ENCODE assay signal across 22 cellular contexts in genomic region chr18:13253786-13254755, GRCh38. TPM values are rescaled to one million over a fixed set of nuclear protein-coding genes. Genes with fewer than 3 reads are reported as not detected.
DNase-seq lines count a peak whose midpoint lies in the region; ATAC-seq, FAIRE-seq and TF ChIP-seq lines count a peak whose summit lies in the region.
"Had no signal": no experiment of that assay in that cellular context is flagged by ENCODE, and none has a peak within 500 bp of the region (broad histone marks: within the 10 kb centered on the region; RNA-seq: fewer than 3 reads in every experiment).

No MANE protein-coding gene starts in this region.

- H2BK120ac ChIP-seq in H1 (replicated peaks; ENCODE audit: low read depth, low read length) (no peak overlapping the region), neuronal stem cell (ENCODE audit: low read depth, low read length) (no peak overlapping the region)

- FAIRE-seq in H1 (lab: Jason Lieb, UNC) (no peak), urothelium cell line (lab: Jason Lieb, UNC) (peak; percentile 74)
- FAIRE-seq: GM12892 had no signal

- H3K23ac ChIP-seq in H1 (ENCODE audit: insufficient read length) (no peak overlapping the region), neuronal stem cell (ENCODE audit: low read depth, low read length, poor library complexity) (no peak overlapping the region)

- H3K4ac ChIP-seq in H1 (replicated peaks; ENCODE audit: insufficient read length, low read depth, low read length) (no peak overlapping the region), neuronal stem cell (ENCODE audit: low read length) (no peak overlapping the region)

- DNase-seq in Right ventricle myocardium superior (no peak), left ventricle myocardium superior (no peak), H1 (ENCODE audit: low read depth in 1 of 2, low spot score in 2 of 2) (no peak), neuronal stem cell (ENCODE audit: low spot score) (no peak), urothelium cell line (ENCODE audit: low spot score) (no peak), caudate nucleus (lab: John Stamatoyannopoulos, UW) (no peak), HuH-7.5 (ENCODE audit: low spot score) (no peak)
- DNase-seq: activated CD4-positive, alpha-beta T cell treated with anti-CD3 and anti-CD28 coated beads, Interleukin-2, amount 10 ng/mL, durations not matched to agents 24 days and 14 days; activated gamma-delta T cell; effector CD4-positive, alpha-beta T cell; erythroblast; HCEC 1CT; IMR-90; NCI-H1105; NCI-H2029; NCI-H526 treated with DMSO at 0.1 percent for 48 hours; nephron progenitor cell; stimulated activated CD4-positive, alpha-beta T cell treated with anti-CD3 and anti-CD28 coated beads, Interleukin-1b, Interleukin-23, amount 100 ng/mL, for 48 hours; T-helper 17 cell had no signal

- H4K5ac ChIP-seq in H1 (ENCODE audit: insufficient read length, low read depth, low read length), result no peak overlapping the region

- CTCF ChIA-PET in H1 (lab: Charles Lee; ENCODE audit: partially characterized antibody), result interaction anchor here (1.7 kb wide), 1 partner anchor 9 kb away, joined by 4 read pairs; no protein-coding TSS in a partner anchor

- H3K4me2 ChIP-seq in H1 (ENCODE audit: insufficient read depth in 1 of 2, low read depth in 2 of 2, low read length in 2 of 2) (no peak overlapping the region), neuronal stem cell (ENCODE audit: insufficient read depth, low read length, poor library complexity, severe bottlenecking) (no peak overlapping the region)

- H3K9me3 ChIP-seq in H1 (ENCODE audit: insufficient read depth in 2 of 2, low read depth in 1 of 2, low read length in 1 of 2), result no peaks in the 10 kb centered on the region
- no peaks in the 10 kb centered on the region for H3K9me3 ChIP-seq in neuronal stem cell (replicated peaks in 1 of 2; ENCODE audit: control insufficient read depth in 2 of 2, insufficient read depth in 1 of 2, low read depth in 1 of 2, low read length in 2 of 2)
- H3K9me3 ChIP-seq: prostate gland had no signal

- POLR2A ChIA-PET in H1 (lab: Charles Lee; ENCODE audit: partially characterized antibody), result no interaction called here

- TF ChIP-seq POLR2A in H1 (IDR thresholded peaks at IDR 0.05; ENCODE audit: control extremely low read depth in 1 of 2, low read depth in 2 of 2, low read length in 2 of 2), result no peak

- no peak for TF ChIP-seq EP300 in H1 (IDR thresholded peaks at IDR 0.05; ENCODE audit: borderline replicate concordance in 1 of 2, low read depth in 2 of 2, low read length in 2 of 2)

- H3K27me3 ChIP-seq in H1 (replicated peaks in 1 of 4; ENCODE audit: control insufficient read depth in 3 of 4, extremely low read depth in 1 of 4, insufficient read depth in 3 of 4, low read length in 3 of 4) (no peaks in the 10 kb centered on the region), neuronal stem cell (ENCODE audit: control insufficient read depth in 3 of 3, insufficient read depth in 3 of 3, low read depth in 1 of 3, low read length in 3 of 3) (no peaks in the 10 kb centered on the region)
- H3K27me3 ChIP-seq: heart left ventricle had no signal

- intact Hi-C loops in Right ventricle myocardium superior (cut with DNase I), result no loop called here
- intact Hi-C loops in left ventricle myocardium superior (cut with micrococcal nuclease), result no loop called here

- no peak overlapping the region for H3K56ac ChIP-seq in H1 (replicated peaks; ENCODE audit: insufficient read length, low read depth, low read length)

- no peak overlapping the region for H2AFZ ChIP-seq in H1 (ENCODE audit: low read length)
- no peak overlapping the region for H2AFZ ChIP-seq in neuronal stem cell (ENCODE audit: low read length)

- H4K8ac ChIP-seq in H1 (ENCODE audit: extremely low read depth, insufficient read depth, low read length) (0 out of 2 replicates have a peak overlapping the region, but pooled peaks have one; percentile 72), neuronal stem cell (ENCODE audit: low read depth, low read length) (no peak overlapping the region)

- no peaks in the 10 kb centered on the region for H3K36me3 ChIP-seq in H1 (ENCODE audit: control insufficient read depth in 2 of 4, insufficient read depth in 4 of 4, low read length in 3 of 4)
- no peaks in the 10 kb centered on the region for H3K36me3 ChIP-seq in neuronal stem cell (replicated peaks in 1 of 2; ENCODE audit: control insufficient read depth in 2 of 2, insufficient read depth in 2 of 2, low read length in 2 of 2)
- H3K36me3 ChIP-seq: heart left ventricle, prostate gland had no signal

- H2BK12ac ChIP-seq in H1 (ENCODE audit: low read depth, low read length) (no peak overlapping the region), neuronal stem cell (ENCODE audit: low read length) (no peak overlapping the region)

- H2AK5ac ChIP-seq in H1 (ENCODE audit: low read depth, low read length) (no peak overlapping the region), neuronal stem cell (ENCODE audit: low read depth, low read length) (peak overlapping the region; percentile 76)

- H3K4me3 ChIP-seq in H1 (ENCODE audit: extremely low read depth in 1 of 4, insufficient read depth in 2 of 4, low read depth in 3 of 4, low read length in 4 of 4) (no peak overlapping the region), neuronal stem cell (ENCODE audit: low read length in 2 of 2) (no peak overlapping the region)
- H3K4me3 ChIP-seq: heart left ventricle, prostate gland had no signal

- H2BK15ac ChIP-seq in H1 (ENCODE audit: low read length) (no peak overlapping the region), neuronal stem cell (ENCODE audit: low read length) (peak overlapping the region; percentile 46)

- H4K91ac ChIP-seq in H1 (replicated peaks; ENCODE audit: insufficient read length, low read length), result no peak overlapping the region
- no peak overlapping the region for H4K91ac ChIP-seq in neuronal stem cell (ENCODE audit: low read depth, low read length, poor library complexity)

- H2BK5ac ChIP-seq in H1 (ENCODE audit: low read depth, low read length), result no peak overlapping the region
- no peak overlapping the region for H2BK5ac ChIP-seq in neuronal stem cell (ENCODE audit: low read length)

- peak; percentile 11 for ATAC-seq in Right ventricle myocardium superior (ENCODE audit: poor library complexity)
- no peak for ATAC-seq in left ventricle myocardium superior
- ATAC-seq: T-helper 17 cell had no signal

- 81% methylated on average over 27 of the region's 27 CpGs; no CpG with 5 or more reads in 1 of the 2 experiments for WGBS in H1 (ENCODE audit: extremely low coverage in 1 of 2, insufficient coverage in 1 of 2, insufficient read length in 1 of 2, insufficient replicate concordance in 2 of 2, low coverage in 1 of 2, low lambda C conversion rate in 2 of 2, missing lambda C conversion rate in 1 of 2), 2 experiments
- no CpG with 5 or more reads among the region's 27 CpGs for WGBS in neuronal stem cell (ENCODE audit: extremely low coverage in 2 of 2, insufficient read length in 2 of 2, insufficient replicate concordance in 1 of 2), 2 donors

- H3K9ac ChIP-seq in H1 (replicated peaks in 1 of 4; ENCODE audit: extremely low read depth in 1 of 4, low read depth in 3 of 4, low read length in 3 of 4) (no peak overlapping the region), neuronal stem cell (ENCODE audit: low read depth, low read length, poor library complexity) (no peak overlapping the region)

- H3K27ac ChIP-seq in H1 (ENCODE audit: low read depth, low read length), result no peak overlapping the region
- no peak overlapping the region for H3K27ac ChIP-seq in neuronal stem cell (replicated peaks; ENCODE audit: low read length)
- H3K27ac ChIP-seq in caudate nucleus (ENCODE audit: low read depth, low read length), result no peak overlapping the region
- H3K27ac ChIP-seq: heart left ventricle, prostate gland had no signal

- no peak overlapping the region for H3K14ac ChIP-seq in H1 (ENCODE audit: insufficient read length)
- H3K14ac ChIP-seq in neuronal stem cell (ENCODE audit: low read length), result no peak overlapping the region

- peaks cover 2 to 4% (median 3%) of the 10 kb centered on the region in 4 experiments; a peak in 5 of 7 replicates for H3K4me1 ChIP-seq in H1 (replicated peaks in 1 of 4; ENCODE audit: control insufficient read depth in 3 of 4, insufficient read depth in 4 of 4, low read length in 3 of 4)
- peaks cover 0 to 14% of the 10 kb centered on the region in 2 donors for H3K4me1 ChIP-seq in neuronal stem cell (ENCODE audit: control insufficient read depth in 2 of 2, insufficient read depth in 1 of 2, low read depth in 1 of 2, low read length in 2 of 2)
- H3K4me1 ChIP-seq: prostate gland had no signal

- H3K18ac ChIP-seq in H1 (ENCODE audit: extremely low read depth, low read length) (no peak overlapping the region), neuronal stem cell (ENCODE audit: low read length) (peak overlapping the region; percentile 52)

- no peak for TF ChIP-seq CTCF in H1 (IDR thresholded peaks at IDR 0.05; ENCODE audit: control extremely low read depth in 1 of 3, insufficient read depth in 1 of 3, low read depth in 1 of 3, low read length in 3 of 3)

- no peaks in the 10 kb centered on the region for H3K23me2 ChIP-seq in H1 (ENCODE audit: low read depth, low read length)

- no peaks in the 10 kb centered on the region for H4K20me1 ChIP-seq in H1 (replicated peaks in 1 of 2; ENCODE audit: control insufficient read depth in 1 of 2, insufficient read depth in 2 of 2, low read length in 2 of 2)

- TF ChIP-seq RAD21 in H1 (IDR thresholded peaks at IDR 0.05 in 1 of 2, conservative IDR thresholded peaks at IDR 0.05 in 1 of 2; ENCODE audit: low read depth in 2 of 2, low read length in 2 of 2), result no peak

- no peaks in the 10 kb centered on the region for H3K79me2 ChIP-seq in H1 (ENCODE audit: control insufficient read depth in 1 of 2, insufficient read depth in 2 of 2, low read length in 2 of 2)

- H3K79me1 ChIP-seq in H1 (ENCODE audit: low read depth, low read length) (no peaks in the 10 kb centered on the region), neuronal stem cell (ENCODE audit: low read depth, low read length) (no peaks in the 10 kb centered on the region)

- H2BK20ac ChIP-seq in H1 (ENCODE audit: low read length), result no peak overlapping the region

TF ChIP-seq in H1, 55 proteins besides CTCF, POLR2A, EP300 and RAD21 (continues in another document):
- TF ChIP-seq SAP30 (IDR thresholded peaks at IDR 0.05; ENCODE audit: insufficient read depth, insufficient replicate concordance, low read length), result no peak

RNA-seq across cellular contexts. Expression of gene LDLRAD4, which starts 35.5 kb away (rescaled TPM):
- 29.3 TPM for total RNA-seq in Right ventricle myocardium superior
- 26.0 TPM for total RNA-seq in left ventricle myocardium superior
- total RNA-seq in H1 (2021; fragmentation: NEBNext Ultra II Directional; extraction: Animal tissue kit (Norgen Biotek cat#: 25700)), result 1.2 and 1.4 TPM in 2 replicates
- 0.77 and 1.1 TPM in 2 replicates for polyA plus RNA-seq in H1 (2011; rRNA removed)
- 0.88 TPM for polyA plus RNA-seq in H1 (2011; cell fraction: cytosol; rRNA removed)
- 1.6 TPM for polyA plus RNA-seq in H1 (2011; cell fraction: nucleus; rRNA removed)
- 0.51 to 0.81 TPM (median 0.66 TPM) in 4 replicates for polyA plus RNA-seq in H1 (2012, experiment 1 of 2)
- polyA plus RNA-seq in H1 (2012, experiment 2 of 2), result 0.22 TPM
- polyA plus RNA-seq in H1 (2013, experiment 1 of 2), result 0.57 TPM
- 0.46 TPM for polyA plus RNA-seq in H1 (2013, experiment 2 of 2)
- 0.68 and 1.8 TPM in 2 replicates for polyA minus RNA-seq in H1 (2011; rRNA and poly(A)+ RNA removed)
- 1.0 TPM for polyA minus RNA-seq in H1 (2011; cell fraction: cytosol; rRNA and poly(A)+ RNA removed)
- 4.1 TPM for polyA minus RNA-seq in H1 (2011; cell fraction: nucleus; rRNA and poly(A)+ RNA removed)
- 1.5 TPM for polyA plus RNA-seq in neuronal stem cell (2013, experiment 1 of 2)
- polyA plus RNA-seq in neuronal stem cell (2013, experiment 2 of 2), result 1.1 TPM
- total RNA-seq: IMR-90 had no signal
- polyA plus RNA-seq: IMR-90 had no signal

Comparison
In these comparisons a context has a peak if more than half of its experiments do, and no peak if none do; other contexts are left out.
1. RNA of gene LDLRAD4, which starts 35.5 kb away (total RNA-seq): 29.3 TPM in Right ventricle myocardium superior (single experiment) and 26.0 TPM in left ventricle myocardium superior (single experiment); 1.2 to 1.4 TPM in H1; every median in the first group is over 10 times any median in the second.